9 cellular contexts compared by ENCODE assay signal in genomic region chr7:129989466-129989865, GRCh38. TPM values are rescaled to one million over a fixed set of nuclear protein-coding genes. Genes with fewer than 3 reads are reported as not detected.
DNase-seq lines count a peak whose midpoint lies in the region; ATAC-seq and TF ChIP-seq lines count a peak whose summit lies in the region.
"Had no signal": no experiment of that assay in that cellular context is flagged by ENCODE, and none has a peak within 500 bp of the region (broad histone marks: within the 10 kb centered on the region; RNA-seq: fewer than 3 reads in every experiment).

No MANE protein-coding gene starts in this region.

- ATAC-seq in activated naive CD8-positive, alpha-beta T cell treated with anti-CD3 and anti-CD28 coated beads, Interleukin-2, amount 50 U/mL, for 24 hours, result peak; percentile 93
- no peak for ATAC-seq in GM19351 (IDR thresholded peaks at IDR 0.05; ENCODE audit: unreplicated experiment)
- no peak for ATAC-seq in HG03521 (IDR thresholded peaks at IDR 0.05; ENCODE audit: unreplicated experiment)
- ATAC-seq in HG02588 (IDR thresholded peaks at IDR 0.05; ENCODE audit: unreplicated experiment), result no peak

- no peaks in the 10 kb centered on the region for H3K9me3 Mint-ChIP-seq in activated naive CD8-positive, alpha-beta T cell treated with anti-CD3 and anti-CD28 coated beads, Interleukin-2, amount 50 U/mL, for 24 hours
- H3K9me3 Mint-ChIP-seq: dendritic cell treated with granulocyte-macrophage colony-stimulating factor and Interleukin-4, amounts not matched to agents 40 ng/mL and 50 ng/mL, for 4 days had no signal

- peaks cover 8% of the 10 kb centered on the region for H3K4me1 Mint-ChIP-seq in activated naive CD8-positive, alpha-beta T cell treated with anti-CD3 and anti-CD28 coated beads, Interleukin-2, amount 50 U/mL, for 24 hours

- no peak for TF ChIP-seq CTCF in GM13977 (IDR thresholded peaks at IDR 0.05; ENCODE audit: extremely low read depth, insufficient read depth, missing control alignments)

- H3K27me3 Mint-ChIP-seq in activated naive CD8-positive, alpha-beta T cell treated with anti-CD3 and anti-CD28 coated beads, Interleukin-2, amount 50 U/mL, for 24 hours, result no peaks in the 10 kb centered on the region

- H3K4me3 Mint-ChIP-seq in activated naive CD8-positive, alpha-beta T cell treated with anti-CD3 and anti-CD28 coated beads, Interleukin-2, amount 50 U/mL, for 24 hours, result no peak overlapping the region
- H3K4me3 Mint-ChIP-seq: dendritic cell treated with granulocyte-macrophage colony-stimulating factor and Interleukin-4, amounts not matched to agents 40 ng/mL and 50 ng/mL, for 4 days had no signal

- no peak overlapping the region for H3K27ac Mint-ChIP-seq in activated naive CD8-positive, alpha-beta T cell treated with anti-CD3 and anti-CD28 coated beads, Interleukin-2, amount 50 U/mL, for 24 hours
- H3K27ac Mint-ChIP-seq: dendritic cell treated with granulocyte-macrophage colony-stimulating factor and Interleukin-4, amounts not matched to agents 40 ng/mL and 50 ng/mL, for 4 days had no signal

- DNase-seq in GM13977 (ENCODE audit: low spot score), result peak; percentile 69
- DNase-seq in SK-MEL-5 (ENCODE audit: low read depth, low spot score), result peak; percentile 56
- peak; percentile 61 for DNase-seq in activated naive CD8-positive, alpha-beta T cell treated with anti-CD3 and anti-CD28 coated beads, Interleukin-2, amount 50 U/mL, for 24 hours
- peak; percentile 55 to 61 for DNase-seq in stimulated activated CD4-positive, alpha-beta T cell treated with anti-CD3 and anti-CD28 coated beads, Interleukin-4, amount 100 ng/mL, for 48 hours (ENCODE audit: low read depth in 2 of 2)
- DNase-seq in NCI-H1694 (lab: John Stamatoyannopoulos, UW), result no peak

- in situ Hi-C loops in GM13977 (cut with MboI; ENCODE audit: low pct_unique_long_range_greater_than_20kb, low sequenced_read_pairs, unreplicated experiment) (no loop called here), SK-MEL-5 (cut with HindIII; ENCODE audit: low pct_unique_long_range_greater_than_20kb, low sequenced_read_pairs) (no loop called here)

- no peaks in the 10 kb centered on the region for H3K36me3 Mint-ChIP-seq in activated naive CD8-positive, alpha-beta T cell treated with anti-CD3 and anti-CD28 coated beads, Interleukin-2, amount 50 U/mL, for 24 hours (ENCODE audit: low read depth)

RNA-seq across cellular contexts. Expression of gene UBE2H, which starts 36.7 kb away (rescaled TPM):
- 37.4 and 40.5 TPM in 2 replicates for total RNA-seq in SK-MEL-5 (2014; rRNA removed; shearing (Covaris generic))
- 71.1 and 85.0 TPM in 2 replicates for polyA plus RNA-seq in SK-MEL-5 (2015; cell fraction: cytosol; rRNA removed)
- polyA plus RNA-seq in SK-MEL-5 (2015; cell fraction: nucleus; rRNA removed), result 43.6 and 48.0 TPM in 2 replicates
